Comparison of ENCODE assay signal across 8 cellular contexts in genomic region chr14:20609215-20610001, GRCh38. TPM values are rescaled to one million over a fixed set of nuclear protein-coding genes. Genes with fewer than 3 reads are reported as not detected.
DNase-seq lines count a peak whose midpoint lies in the region; ATAC-seq, FAIRE-seq and TF ChIP-seq lines count a peak whose summit lies in the region.

No MANE protein-coding gene starts in this region.

- H3K4me2 ChIP-seq in endothelial cell of umbilical vein (ENCODE audit: insufficient read depth, low read length): peak overlapping the region; percentile 76

- no peaks in the 10 kb centered on the region for H3K9me1 ChIP-seq in endothelial cell of umbilical vein (replicated peaks; ENCODE audit: control insufficient read depth, extremely low read depth, insufficient read depth, low read length)

- H3K4me3 ChIP-seq in endothelial cell of umbilical vein (replicated peaks in 1 of 3; ENCODE audit: insufficient read depth in 1 of 3, low read depth in 1 of 3, low read length in 3 of 3) (peak overlapping the region; percentile 72 to 100 (median 95)), mesodermal cell (ENCODE audit: extremely low read depth, insufficient read depth, low read length, poor library complexity, severe bottlenecking) (peak overlapping the region; percentile 92)

- intact Hi-C loops in activated CD8-positive, alpha-beta T cell treated with anti-CD3 and anti-CD28 coated beads for 36 hours (cut with micrococcal nuclease): loop anchor here (1.0 to 5.0 kb wide), 3 partner anchors 24 to 197 kb away; partner anchors contain the start of genes APEX1 and TEP1
- intact Hi-C loops in endothelial cell of umbilical vein (cut with micrococcal nuclease): loop anchor here (1.0 to 5.0 kb wide), 7 partner anchors 82 to 363 kb away; partner anchors contain the start of genes OSGEP and PIP4P1

- dilution Hi-C loops in endothelial cell of umbilical vein (cut with MboI; ENCODE audit: extremely low pct_ligation_motif_present, low sequenced_read_pairs): no loop called here

- no peaks in the 10 kb centered on the region for H3K27me3 Mint-ChIP-seq in activated CD8-positive, alpha-beta T cell treated with anti-CD3 and anti-CD28 coated beads for 36 hours
- H3K27me3 Mint-ChIP-seq in stimulated activated memory B cell treated with anti-CD40 and anti-IgM and Interleukin-4, amounts not matched to agents 10 μg/mL and 1 μg/mL and 100 μg/mL, for 72 hours: no peaks in the 10 kb centered on the region

- no peaks in the 10 kb centered on the region for H3K36me3 Mint-ChIP-seq in activated CD8-positive, alpha-beta T cell treated with anti-CD3 and anti-CD28 coated beads for 36 hours (ENCODE audit: low read depth)
- H3K36me3 Mint-ChIP-seq in stimulated activated memory B cell treated with anti-CD40 and anti-IgM and Interleukin-4, amounts not matched to agents 10 μg/mL and 1 μg/mL and 100 μg/mL, for 72 hours: no peaks in the 10 kb centered on the region

- CTCF ChIA-PET in activated CD8-positive, alpha-beta T cell treated with anti-CD3 and anti-CD28 coated beads for 36 hours (lab: Charles Lee): interaction anchor here (0.7 to 7.3 kb wide), 34 partner anchors 9 to 303 kb away, joined by 3 to 104 read pairs (median 4); partner anchors contain the start of genes APEX1, PARP2, PIP4P1 and RNASE11
- CTCF ChIA-PET in endothelial cell of umbilical vein (lab: Charles Lee): interaction anchor here (0.9 to 8.7 kb wide), 17 partner anchors 12 to 282 kb away, joined by 3 to 110 read pairs (median 3); partner anchors contain the start of genes CCNB1IP1, PARP2, RNASE11 and TEP1

- no peaks in the 10 kb centered on the region for H3K9me3 Mint-ChIP-seq in activated CD8-positive, alpha-beta T cell treated with anti-CD3 and anti-CD28 coated beads for 36 hours
- H3K9me3 Mint-ChIP-seq in stimulated activated memory B cell treated with anti-CD40 and anti-IgM and Interleukin-4, amounts not matched to agents 10 μg/mL and 1 μg/mL and 100 μg/mL, for 72 hours: no peaks in the 10 kb centered on the region

- ATAC-seq in activated CD8-positive, alpha-beta T cell treated with anti-CD3 and anti-CD28 coated beads for 36 hours: peak; percentile 19
- peak; percentile 42 for ATAC-seq in stimulated activated memory B cell treated with anti-CD40 and anti-IgM and Interleukin-4, amounts not matched to agents 10 μg/mL and 1 μg/mL and 100 μg/mL, for 72 hours
- ATAC-seq in HG03108 (IDR thresholded peaks at IDR 0.05; ENCODE audit: unreplicated experiment): no peak

- TF ChIP-seq CTCF in activated CD8-positive, alpha-beta T cell treated with anti-CD3 and anti-CD28 coated beads for 36 hours (IDR thresholded peaks at IDR 0.05): peak; percentile 100
- peak; percentile 67 to 86 for TF ChIP-seq CTCF in endothelial cell of umbilical vein (IDR thresholded peaks at IDR 0.05; ENCODE audit: extremely low read depth in 1 of 2, insufficient read depth in 1 of 2, low read depth in 1 of 2, low read length in 2 of 2)

- TF ChIP-seq POLR2A in endothelial cell of umbilical vein (IDR thresholded peaks at IDR 0.05; ENCODE audit: low read depth, low read length): no peak

- H3K4me1 ChIP-seq in ES-I3 (ENCODE audit: insufficient read depth, low read length) (peaks cover 3% of the 10 kb centered on the region; the same call in 1 of the 2 replicates), endothelial cell of umbilical vein (ENCODE audit: control insufficient read depth, extremely low read depth, insufficient read depth, low read length) (peaks cover 8% of the 10 kb centered on the region), mesodermal cell (ENCODE audit: control insufficient read depth, insufficient read depth, low read length, poor library complexity, severe bottlenecking) (peaks cover 6% of the 10 kb centered on the region)

- H3K27ac ChIP-seq in endothelial cell of umbilical vein (ENCODE audit: insufficient read depth, low read depth, low read length) (no peak overlapping the region), mesodermal cell (ENCODE audit: low read depth, low read length, severe bottlenecking) (no peak overlapping the region)

- H4K20me1 ChIP-seq in endothelial cell of umbilical vein (replicated peaks; ENCODE audit: control insufficient read depth, extremely low read depth, insufficient read depth, low read length): no peaks in the 10 kb centered on the region

- H3K4me3 Mint-ChIP-seq in activated CD8-positive, alpha-beta T cell treated with anti-CD3 and anti-CD28 coated beads for 36 hours: no peak overlapping the region
- no peak overlapping the region for H3K4me3 Mint-ChIP-seq in stimulated activated memory B cell treated with anti-CD40 and anti-IgM and Interleukin-4, amounts not matched to agents 10 μg/mL and 1 μg/mL and 100 μg/mL, for 72 hours

- peak overlapping the region; percentile 100 for H2AFZ ChIP-seq in endothelial cell of umbilical vein (ENCODE audit: low read depth, low read length)

- H3K9ac ChIP-seq in ES-I3 (ENCODE audit: low read depth, low read length) (peak overlapping the region; percentile 91), endothelial cell of umbilical vein (replicated peaks; ENCODE audit: extremely low read depth, insufficient read depth, low read length) (peak overlapping the region; percentile 74)

- DNase-seq in HT-29 (ENCODE audit: low spot score) (peak; percentile 91), NCI-H774 (lab: John Stamatoyannopoulos, UW) (peak; percentile 87), endothelial cell of umbilical vein (ENCODE audit: low read depth, low spot score) (peak; percentile 89)
- peak; percentile 73 for DNase-seq in activated CD8-positive, alpha-beta T cell treated with anti-CD3 and anti-CD28 coated beads for 36 hours

- FAIRE-seq in endothelial cell of umbilical vein (lab: Jason Lieb, UNC): peak; percentile 79

- 1% methylated on average over 24 to 26 of the region's 44 CpGs for WGBS in mesodermal cell (ENCODE audit: insufficient coverage in 2 of 2), 2 experiments

- no peak overlapping the region for H3K27ac Mint-ChIP-seq in activated CD8-positive, alpha-beta T cell treated with anti-CD3 and anti-CD28 coated beads for 36 hours
- H3K27ac Mint-ChIP-seq in stimulated activated memory B cell treated with anti-CD40 and anti-IgM and Interleukin-4, amounts not matched to agents 10 μg/mL and 1 μg/mL and 100 μg/mL, for 72 hours: no peak overlapping the region

- POLR2A ChIA-PET in activated CD8-positive, alpha-beta T cell treated with anti-CD3 and anti-CD28 coated beads for 36 hours (lab: Charles Lee): interaction anchor here (0.8 to 1.5 kb wide), 6 partner anchors 73 to 266 kb away, joined by 3 to 7 read pairs (median 4); partner anchors contain the start of genes APEX1, OSGEP and PARP2
- POLR2A ChIA-PET in endothelial cell of umbilical vein (lab: Charles Lee): no interaction called here

- H3K36me3 ChIP-seq in ES-I3 (ENCODE audit: insufficient read depth, low read length): no peaks in the 10 kb centered on the region
- H3K36me3 ChIP-seq in endothelial cell of umbilical vein (ENCODE audit: control insufficient read depth in 2 of 2, extremely low read depth in 1 of 2, insufficient read depth in 2 of 2, low read length in 2 of 2): no peaks in the 10 kb centered on the region
- no peaks in the 10 kb centered on the region for H3K36me3 ChIP-seq in mesodermal cell (ENCODE audit: control insufficient read depth, insufficient read depth, low read length)

- H3K9me3 ChIP-seq in ES-I3 (ENCODE audit: control insufficient read depth, insufficient read depth, low read length) (no peaks in the 10 kb centered on the region), endothelial cell of umbilical vein (replicated peaks; ENCODE audit: control insufficient read depth, insufficient read depth, low read length) (no peaks in the 10 kb centered on the region), mesodermal cell (ENCODE audit: control insufficient read depth, low read length) (no peaks in the 10 kb centered on the region)

- BruUV-seq in endothelial cell of umbilical vein (replicated peaks; lab: Mats Ljungman, UMichigan): no TSS peak

- peaks cover under 1% of the 10 kb centered on the region for H3K4me1 Mint-ChIP-seq in activated CD8-positive, alpha-beta T cell treated with anti-CD3 and anti-CD28 coated beads for 36 hours (ENCODE audit: low read depth)
- peaks cover 12% of the 10 kb centered on the region for H3K4me1 Mint-ChIP-seq in stimulated activated memory B cell treated with anti-CD40 and anti-IgM and Interleukin-4, amounts not matched to agents 10 μg/mL and 1 μg/mL and 100 μg/mL, for 72 hours

- H3K79me2 ChIP-seq in endothelial cell of umbilical vein (ENCODE audit: control insufficient read depth, insufficient read depth, low read length): no peaks in the 10 kb centered on the region

- H3K27me3 ChIP-seq in endothelial cell of umbilical vein (ENCODE audit: control insufficient read depth in 2 of 2, insufficient read depth in 2 of 2, low read length in 2 of 2): peaks cover 3 to 6% of the 10 kb centered on the region in 2 experiments

RNA-seq across cellular contexts. Expression of gene RNASE12, which starts 18.2 kb away (rescaled TPM):
- total RNA-seq in HT-29 (2014; rRNA removed; shearing (Covaris generic)): not detected in 2 replicates
- not detected for total RNA-seq in activated CD8-positive, alpha-beta T cell treated with anti-CD3 and anti-CD28 coated beads for 36 hours
- total RNA-seq in endothelial cell of umbilical vein: not detected in 2 replicates
- not detected in 2 replicates for polyA plus RNA-seq in endothelial cell of umbilical vein
- not detected in 2 replicates for polyA plus RNA-seq in endothelial cell of umbilical vein (2011; cell fraction: cytosol; rRNA removed)
- not detected in 2 replicates for polyA plus RNA-seq in endothelial cell of umbilical vein (2011; cell fraction: nucleus; rRNA removed)
- polyA plus RNA-seq in endothelial cell of umbilical vein (2012): not detected in 2 replicates
- not detected in 2 replicates for polyA minus RNA-seq in endothelial cell of umbilical vein
- not detected for polyA minus RNA-seq in endothelial cell of umbilical vein (2011; cell fraction: cytosol; rRNA and poly(A)+ RNA removed)
- not detected in 2 replicates for polyA minus RNA-seq in endothelial cell of umbilical vein (2011; cell fraction: nucleus; rRNA and poly(A)+ RNA removed)
- polyA plus RNA-seq in mesodermal cell (2013, experiment 1 of 2): not detected
- polyA plus RNA-seq in mesodermal cell (2013, experiment 2 of 2): not detected

RNA-seq across cellular contexts. Expression of gene RNASE11, which starts 21.6 kb away (rescaled TPM):
- not detected in 2 replicates for total RNA-seq in HT-29 (2014; rRNA removed; shearing (Covaris generic))
- total RNA-seq in activated CD8-positive, alpha-beta T cell treated with anti-CD3 and anti-CD28 coated beads for 36 hours: not detected
- not detected in 2 replicates for total RNA-seq in endothelial cell of umbilical vein
- not detected in 2 replicates for polyA plus RNA-seq in endothelial cell of umbilical vein
- not detected in 2 replicates for polyA plus RNA-seq in endothelial cell of umbilical vein (2011; cell fraction: cytosol; rRNA removed)
- polyA plus RNA-seq in endothelial cell of umbilical vein (2011; cell fraction: nucleus; rRNA removed): not detected in 2 replicates
- not detected in 2 replicates for polyA plus RNA-seq in endothelial cell of umbilical vein (2012)
- not detected in 2 replicates for polyA minus RNA-seq in endothelial cell of umbilical vein
- polyA minus RNA-seq in endothelial cell of umbilical vein (2011; cell fraction: cytosol; rRNA and poly(A)+ RNA removed): not detected
- polyA minus RNA-seq in endothelial cell of umbilical vein (2011; cell fraction: nucleus; rRNA and poly(A)+ RNA removed): not detected in 2 replicates
- not detected for polyA plus RNA-seq in mesodermal cell (2013, experiment 1 of 2)
- not detected for polyA plus RNA-seq in mesodermal cell (2013, experiment 2 of 2)

RNA-seq across cellular contexts. Expression of gene OR6S1, which starts 32.1 kb away (rescaled TPM):
- total RNA-seq in HT-29 (2014; rRNA removed; shearing (Covaris generic)): not detected in 2 replicates
- not detected for total RNA-seq in activated CD8-positive, alpha-beta T cell treated with anti-CD3 and anti-CD28 coated beads for 36 hours
- total RNA-seq in endothelial cell of umbilical vein: not detected in 2 replicates
- polyA plus RNA-seq in endothelial cell of umbilical vein: not detected in 2 replicates
- not detected in 2 replicates for polyA plus RNA-seq in endothelial cell of umbilical vein (2011; cell fraction: cytosol; rRNA removed)
- not detected in 2 replicates for polyA plus RNA-seq in endothelial cell of umbilical vein (2011; cell fraction: nucleus; rRNA removed)
- not detected in 2 replicates for polyA plus RNA-seq in endothelial cell of umbilical vein (2012)
- polyA minus RNA-seq in endothelial cell of umbilical vein: not detected in 2 replicates
- not detected for polyA minus RNA-seq in endothelial cell of umbilical vein (2011; cell fraction: cytosol; rRNA and poly(A)+ RNA removed)
- polyA minus RNA-seq in endothelial cell of umbilical vein (2011; cell fraction: nucleus; rRNA and poly(A)+ RNA removed): not detected in 2 replicates
- not detected for polyA plus RNA-seq in mesodermal cell (2013, experiment 1 of 2)
- polyA plus RNA-seq in mesodermal cell (2013, experiment 2 of 2): not detected

RNA-seq across cellular contexts. Expression of gene RNASE9, which starts 48.6 kb away (rescaled TPM):
- not detected in 2 replicates for total RNA-seq in HT-29 (2014; rRNA removed; shearing (Covaris generic))
- total RNA-seq in activated CD8-positive, alpha-beta T cell treated with anti-CD3 and anti-CD28 coated beads for 36 hours: not detected
- not detected in 2 replicates for total RNA-seq in endothelial cell of umbilical vein
- not detected in 2 replicates for polyA plus RNA-seq in endothelial cell of umbilical vein
- not detected in 2 replicates for polyA plus RNA-seq in endothelial cell of umbilical vein (2011; cell fraction: cytosol; rRNA removed)
- polyA plus RNA-seq in endothelial cell of umbilical vein (2011; cell fraction: nucleus; rRNA removed): not detected in 2 replicates
- not detected in 2 replicates for polyA plus RNA-seq in endothelial cell of umbilical vein (2012)
- polyA minus RNA-seq in endothelial cell of umbilical vein: not detected in 2 replicates
- not detected for polyA minus RNA-seq in endothelial cell of umbilical vein (2011; cell fraction: cytosol; rRNA and poly(A)+ RNA removed)
- not detected in 2 replicates for polyA minus RNA-seq in endothelial cell of umbilical vein (2011; cell fraction: nucleus; rRNA and poly(A)+ RNA removed)
- not detected for polyA plus RNA-seq in mesodermal cell (2013, experiment 1 of 2)
- polyA plus RNA-seq in mesodermal cell (2013, experiment 2 of 2): not detected
